ENCODE assay signal across 10 cellular contexts in genomic region chr17:39769974-39770587, GRCh38. TPM values are rescaled to one million over a fixed set of nuclear protein-coding genes. Genes with fewer than 3 reads are reported as not detected.
DNase-seq lines count a peak whose midpoint lies in the region; ATAC-seq and TF ChIP-seq lines count a peak whose summit lies in the region.
"Had no signal": no experiment of that assay in that cellular context is flagged by ENCODE, and none has a peak within 500 bp of the region (broad histone marks: within the 10 kb centered on the region; RNA-seq: fewer than 3 reads in every experiment).

No MANE protein-coding gene starts in this region.

- TF ChIP-seq POLR2A in body of pancreas (IDR thresholded peaks at IDR 0.05) = no peak

- peaks cover 99% of the 10 kb centered on the region for H3K4me1 ChIP-seq in OCI-LY1 (ENCODE audit: insufficient read depth, low read length, severe bottlenecking)
- no peaks in the 10 kb centered on the region for H3K4me1 ChIP-seq in body of pancreas
- H3K4me1 ChIP-seq: A549 had no signal

- peaks cover 9% of the 10 kb centered on the region for H3K9me3 Mint-ChIP-seq in activated naive CD8-positive, alpha-beta T cell treated with anti-CD3 and anti-CD28 coated beads for 36 hours

- ATAC-seq in HG03139 (IDR thresholded peaks at IDR 0.05; ENCODE audit: unreplicated experiment) (peak; percentile 47), HG03571 (IDR thresholded peaks at IDR 0.05; ENCODE audit: unreplicated experiment) (no peak), body of pancreas (no peak)
- ATAC-seq: A549 had no signal

- WGBS in body of pancreas, 2 donors = 61 to 66% methylated on average over 8 of the region's 8 CpGs

- H3K27ac ChIP-seq in OCI-LY1 (ENCODE audit: low read depth, low read length, poor library complexity, severe bottlenecking) (peak overlapping the region; percentile 92), body of pancreas (no peak overlapping the region)
- H3K27ac ChIP-seq: A549 had no signal

- H2AFZ ChIP-seq in OCI-LY1 (ENCODE audit: low read length) = no peak overlapping the region

- no peaks in the 10 kb centered on the region for H4K20me1 ChIP-seq in OCI-LY1 (ENCODE audit: insufficient read depth, low read length)

- H3F3A ChIP-seq in OCI-LY1 (ENCODE audit: insufficient read depth, low read length) = peaks cover 6% of the 10 kb centered on the region; the same call in 1 of the 2 replicates

- H3K36me3 Mint-ChIP-seq in activated naive CD8-positive, alpha-beta T cell treated with anti-CD3 and anti-CD28 coated beads for 36 hours = peaks cover 74% of the 10 kb centered on the region

- no peaks in the 10 kb centered on the region for H3K27me3 Mint-ChIP-seq in activated naive CD8-positive, alpha-beta T cell treated with anti-CD3 and anti-CD28 coated beads for 36 hours

- H3K36me3 ChIP-seq in OCI-LY1 (ENCODE audit: insufficient read depth, low read length) (peaks cover 100% of the 10 kb centered on the region), body of pancreas (replicated peaks in 1 of 2; ENCODE audit: insufficient read depth in 1 of 2, low read depth in 2 of 2) (no peaks in the 10 kb centered on the region)

- H3K27me3 ChIP-seq in OCI-LY1 (ENCODE audit: insufficient read depth, low read length) (no peaks in the 10 kb centered on the region), body of pancreas (no peaks in the 10 kb centered on the region)

- H3K27ac Mint-ChIP-seq in activated naive CD8-positive, alpha-beta T cell treated with anti-CD3 and anti-CD28 coated beads for 36 hours = peak overlapping the region; percentile 84

- H3K4me2 ChIP-seq in OCI-LY1 (ENCODE audit: low read length) = peak overlapping the region; percentile 97
- H3K4me2 ChIP-seq: A549 had no signal

- H3K9me2 ChIP-seq in OCI-LY1 (ENCODE audit: low read depth, low read length) = no peaks in the 10 kb centered on the region

- DNase-seq in NCI-H1694 treated with DMSO at 0.1 percent for 48 hours (lab: John Stamatoyannopoulos, UW) = peak; percentile 4
- no peak for DNase-seq in NCI-H1694 (lab: John Stamatoyannopoulos, UW)
- DNase-seq in activated naive CD8-positive, alpha-beta T cell treated with anti-CD3 and anti-CD28 coated beads for 36 hours = peak; percentile 70
- DNase-seq in stimulated activated CD4-positive, alpha-beta T cell treated with anti-CD3 and anti-CD28 coated beads, TNF-alpha, amount 100 ng/mL, for 4 hours (ENCODE audit: low read depth in 3 of 3) = peak in 2 of 3 experiments; percentile 26 to 56
- DNase-seq in body of pancreas = no peak

- intact Hi-C loops in body of pancreas (cut with DNase I) = no loop called here

- H3K9me3 ChIP-seq in OCI-LY1 (ENCODE audit: low read length) = no peaks in the 10 kb centered on the region
- no peaks in the 10 kb centered on the region for H3K9me3 ChIP-seq in body of pancreas

- peak overlapping the region; percentile 80 for H3K4me3 ChIP-seq in OCI-LY1 (ENCODE audit: low read depth, low read length, poor library complexity, severe bottlenecking)
- H3K4me3 ChIP-seq in body of pancreas = no peak overlapping the region
- H3K4me3 ChIP-seq: A549 had no signal

- TF ChIP-seq CTCF in OCI-LY1 (IDR thresholded peaks at IDR 0.05; ENCODE audit: low read length) (no peak), body of pancreas (IDR thresholded peaks at IDR 0.05) (no peak)

- peaks cover 85% of the 10 kb centered on the region for H3K79me2 ChIP-seq in OCI-LY1 (ENCODE audit: insufficient read depth, low read length)

- peak overlapping the region; percentile 84 for H3K9ac ChIP-seq in OCI-LY1 (ENCODE audit: low read length)

- H3K4me3 Mint-ChIP-seq in activated naive CD8-positive, alpha-beta T cell treated with anti-CD3 and anti-CD28 coated beads for 36 hours = no peak overlapping the region

- peaks cover 92% of the 10 kb centered on the region for H3K4me1 Mint-ChIP-seq in activated naive CD8-positive, alpha-beta T cell treated with anti-CD3 and anti-CD28 coated beads for 36 hours

RNA-seq across cellular contexts. Expression of gene GRB7, which starts 32.3 kb away (rescaled TPM):
- total RNA-seq in activated naive CD8-positive, alpha-beta T cell treated with anti-CD3 and anti-CD28 coated beads for 36 hours = under 1 TPM; 0.60 to 0.84 TPM
- total RNA-seq in body of pancreas = 10 to 100 TPM; 25.4 to 39.9 TPM
- total RNA-seq: pulmonary artery endothelial cell had no signal

RNA-seq across cellular contexts. Expression of gene MIEN1, which starts 39.7 kb away (rescaled TPM):
- total RNA-seq in activated naive CD8-positive, alpha-beta T cell treated with anti-CD3 and anti-CD28 coated beads for 36 hours = 10 to 100 TPM; 30.7 to 33.3 TPM
- total RNA-seq in body of pancreas = 10 to 100 TPM; 79.1 to 98.2 TPM

Comparison
In these comparisons a context has a peak if more than half of its experiments do, and no peak if none do; other contexts are left out.
1. DNase-seq: peak in NCI-H1694 treated with DMSO at 0.1 percent for 48 hours (single experiment), activated naive CD8-positive, alpha-beta T cell treated with anti-CD3 and anti-CD28 coated beads for 36 hours (single experiment) and stimulated activated CD4-positive, alpha-beta T cell treated with anti-CD3 and anti-CD28 coated beads, TNF-alpha, amount 100 ng/mL, for 4 hours (2 of 3); none in NCI-H1694 (single experiment) and body of pancreas (0 of 4).
2. RNA of gene GRB7, which starts 32.3 kb away (total RNA-seq): 25.4 to 39.9 TPM in body of pancreas; 0.60 to 0.84 TPM in activated naive CD8-positive, alpha-beta T cell treated with anti-CD3 and anti-CD28 coated beads for 36 hours; every median in the first group is over 10 times any median in the second.